Comparison of ENCODE assay signal across 29 cellular contexts in the genomic region with DNA sequence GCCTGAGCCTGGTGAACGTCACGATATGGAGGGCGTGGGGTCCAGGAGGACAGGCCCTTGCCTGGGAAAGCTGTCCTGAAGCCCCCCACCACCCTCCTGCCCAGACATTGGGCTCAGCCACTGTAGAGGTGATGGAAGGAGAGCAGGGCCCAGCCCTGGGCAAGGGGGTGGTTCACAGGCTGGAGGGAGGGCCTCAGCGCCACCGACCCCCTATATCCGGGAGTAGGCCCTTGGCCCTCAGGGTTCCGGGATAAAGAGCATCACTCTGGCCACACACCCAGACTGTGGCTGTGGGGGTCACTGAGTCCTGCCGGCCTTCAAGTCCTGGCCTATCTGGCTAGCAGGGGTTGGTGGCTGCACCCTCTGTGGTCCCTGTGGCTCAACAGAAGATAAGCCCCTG.
"Had no signal": no experiment of that assay in that cellular context is flagged by ENCODE, and none has a peak within 500 bp of the region (broad histone marks: within the 10 kb centered on the region; RNA-seq: fewer than 3 reads in every experiment).

No MANE protein-coding gene starts in this region.

- H3K9me3 Mint-ChIP-seq: activated naive CD8-positive, alpha-beta T cell treated with anti-CD3 and anti-CD28 coated beads for 36 hours had no signal

- H3K27me3 Mint-ChIP-seq: activated CD8-positive, alpha-beta memory T cell treated with anti-CD3 and anti-CD28 coated beads, Interleukin-2, amount 10 ng/mL, durations not matched to agents 7 days and 5 days; activated naive CD8-positive, alpha-beta T cell treated with anti-CD3 and anti-CD28 coated beads for 36 hours had no signal

- H3K36me3 Mint-ChIP-seq: activated CD8-positive, alpha-beta memory T cell treated with anti-CD3 and anti-CD28 coated beads, Interleukin-2, amount 10 ng/mL, durations not matched to agents 7 days and 5 days; activated naive CD8-positive, alpha-beta T cell treated with anti-CD3 and anti-CD28 coated beads for 36 hours had no signal

- H3K4me1 Mint-ChIP-seq: activated CD8-positive, alpha-beta memory T cell treated with anti-CD3 and anti-CD28 coated beads, Interleukin-2, amount 10 ng/mL, durations not matched to agents 7 days and 5 days; activated naive CD8-positive, alpha-beta T cell treated with anti-CD3 and anti-CD28 coated beads for 36 hours had no signal

- H3K4me1 ChIP-seq: Peyer's patch had no signal

- H3K9ac ChIP-seq: KMS-11 had no signal

- H3K4me3 Mint-ChIP-seq: activated CD8-positive, alpha-beta memory T cell treated with anti-CD3 and anti-CD28 coated beads, Interleukin-2, amount 10 ng/mL, durations not matched to agents 7 days and 5 days; activated naive CD8-positive, alpha-beta T cell treated with anti-CD3 and anti-CD28 coated beads for 36 hours had no signal

- H3K27ac Mint-ChIP-seq: activated CD8-positive, alpha-beta memory T cell treated with anti-CD3 and anti-CD28 coated beads, Interleukin-2, amount 10 ng/mL, durations not matched to agents 7 days and 5 days; activated naive CD8-positive, alpha-beta T cell treated with anti-CD3 and anti-CD28 coated beads for 36 hours had no signal

- DNase-seq: activated CD4-positive, alpha-beta T cell treated with anti-CD3 and anti-CD28 coated beads for 1 hour; activated CD4-positive, alpha-beta T cell treated with anti-CD3 and anti-CD28 coated beads for 48 hours; activated CD4-positive, alpha-beta T cell treated with anti-CD3 and anti-CD28 coated beads, Interleukin-2, amount 50 U/mL, for 48 hours; activated CD4-positive, CD25-positive, alpha-beta regulatory T cell; activated CD8-positive, alpha-beta memory T cell treated with anti-CD3 and anti-CD28 coated beads for 24 hours; activated CD8-positive, alpha-beta memory T cell treated with anti-CD3 and anti-CD28 coated beads, Interleukin-2, amount 10 ng/mL, durations not matched to agents 7 days and 5 days; activated CD8-positive, alpha-beta memory T cell treated with anti-CD3 and anti-CD28 coated beads, Interleukin-2, amount 50 U/mL, for 48 hours; activated naive CD4-positive, alpha-beta T cell; activated naive CD4-positive, alpha-beta T cell treated with anti-CD3 and anti-CD28 coated beads, Interleukin-2, amount 50 U/mL, for 16 hours; activated naive CD8-positive, alpha-beta T cell treated with anti-CD3 and anti-CD28 coated beads for 36 hours; activated T-cell treated with anti-CD3 and anti-CD28 coated beads, Interleukin-2, amount 50 U/mL, for 48 hours; amniotic stem cell; brain microvascular endothelial cell; MM.1S; MV-4-11; NCI-H1092; NCI-H1436 treated with DMSO at 0.1 percent for 48 hours; NCI-H1694 treated with DMSO at 0.1 percent for 48 hours; NCI-H2029; NCI-H510A; NCI-H526; NCI-H748 treated with DMSO at 0.1 percent for 48 hours; NK-92 treated with Interleukin-12 subunit alpha and Interleukin-12 subunit beta, amount 100 ng/mL, for 24 hours; PC-3; Peyer's patch; Right ventricle myocardium superior; T1000; WERI-Rb-1 had no signal

- H3K27ac ChIP-seq: brain microvascular endothelial cell, KMS-11, Peyer's patch, WERI-Rb-1 had no signal

- H3K9me3 ChIP-seq: Peyer's patch had no signal

- H3K4me3 ChIP-seq: Peyer's patch had no signal

- ATAC-seq: activated CD8-positive, alpha-beta memory T cell treated with anti-CD3 and anti-CD28 coated beads, Interleukin-2, amount 10 ng/mL, durations not matched to agents 7 days and 5 days; PC-3 had no signal
